ENCODE assay signal across 1 cellular context in the genomic region with DNA sequence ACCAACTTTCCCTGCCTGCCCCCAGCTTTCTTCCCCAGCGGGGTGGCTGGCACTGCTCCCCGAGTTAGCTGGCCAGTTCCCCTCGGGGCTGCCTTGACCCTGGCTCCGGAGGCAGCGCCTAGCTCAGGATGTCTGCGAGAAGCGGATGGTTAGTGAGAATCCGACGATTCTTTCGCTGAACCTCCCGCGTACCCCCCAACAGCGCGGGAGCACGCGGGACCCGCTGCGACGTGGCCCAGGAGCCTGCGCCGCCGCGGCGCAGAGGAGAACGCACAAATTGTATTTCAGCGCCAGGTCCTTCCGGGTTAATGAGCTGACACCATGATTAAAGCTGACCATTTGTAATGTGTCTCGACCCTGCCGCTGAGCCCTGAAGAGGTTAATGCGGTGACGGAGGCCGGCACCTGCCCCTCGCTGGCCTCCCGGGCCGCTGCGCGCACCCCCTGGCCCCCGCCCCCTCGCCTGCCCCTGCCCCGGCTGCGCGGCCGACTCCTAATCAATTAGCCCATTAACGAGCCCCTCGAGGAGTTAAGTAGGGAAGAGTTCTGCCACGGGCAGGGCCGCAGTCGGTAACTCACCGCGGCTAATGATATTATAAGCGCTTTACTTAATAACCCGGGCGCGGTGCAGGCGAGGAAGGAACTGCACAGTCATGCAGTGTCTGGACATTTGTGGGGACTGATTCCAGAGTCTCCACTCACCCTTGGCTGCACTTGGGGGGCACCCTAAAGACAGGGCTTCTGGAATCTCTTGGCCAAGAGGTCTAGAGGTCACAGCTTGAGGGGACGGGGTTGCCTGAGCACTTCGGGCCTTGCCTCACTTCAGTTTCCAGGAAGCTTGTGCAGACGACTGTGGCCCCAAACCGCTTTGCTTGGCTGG.
TF ChIP-seq lines count a peak whose summit lies in the region.

No MANE protein-coding gene starts in this region.

TF ChIP-seq in H1, 55 proteins besides CTCF, POLR2A, EP300 and RAD21:
- peak; percentile 5 for TF ChIP-seq RNF2 (IDR thresholded peaks at IDR 0.05; ENCODE audit: borderline replicate concordance, low read depth, low read length, missing control alignments, poor library complexity, severe bottlenecking)
- TF ChIP-seq KDM5A (IDR thresholded peaks at IDR 0.05; ENCODE audit: low read length): no peak
- peak; percentile 94 for TF ChIP-seq SUZ12 (IDR thresholded peaks at IDR 0.05; ENCODE audit: low read length)
- TF ChIP-seq SP1 (IDR thresholded peaks at IDR 0.05; ENCODE audit: low read depth, low read length): no peak
- TF ChIP-seq FOSL1 (IDR thresholded peaks at IDR 0.05; ENCODE audit: insufficient read depth, low read depth, low read length): no peak
- no peak for TF ChIP-seq RFX5 (IDR thresholded peaks at IDR 0.05; ENCODE audit: borderline replicate concordance, low read depth, low read length)
- peak; percentile 89 for TF ChIP-seq EZH2 (IDR thresholded peaks at IDR 0.05; ENCODE audit: low read depth, low read length, severe bottlenecking)
